ENCODE assay signal across 21 cellular contexts in the genomic region with DNA sequence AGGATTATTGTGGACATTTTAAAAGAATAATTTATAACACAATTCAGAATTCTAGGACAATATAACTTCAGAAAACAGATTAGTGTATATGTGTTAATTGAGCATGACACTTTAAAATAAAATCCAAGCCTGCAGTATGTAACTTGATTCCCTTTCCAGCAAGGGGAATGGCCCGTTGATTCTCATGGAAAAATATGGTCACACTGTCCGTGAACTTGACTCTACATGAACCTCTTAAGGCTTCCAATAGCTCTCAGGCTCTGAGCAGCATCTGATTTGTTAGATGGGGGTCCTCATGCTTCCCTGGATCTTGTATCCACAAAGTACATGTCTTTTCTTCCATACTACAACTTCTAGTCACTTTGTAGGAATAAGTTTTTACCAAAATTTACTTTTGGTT.
DNase-seq lines count a peak whose midpoint lies in the region; ATAC-seq and TF ChIP-seq lines count a peak whose summit lies in the region.
"Had no signal": no experiment of that assay in that cellular context is flagged by ENCODE, and none has a peak within 500 bp of the region (broad histone marks: within the 10 kb centered on the region; RNA-seq: fewer than 3 reads in every experiment).

No MANE protein-coding gene starts in this region.

- intact Hi-C loops in dorsolateral prefrontal cortex (cut with DNase I): no loop called here

- no peak for TF ChIP-seq CTCF in fibroblast of mammary gland (conservative IDR thresholded peaks at IDR 0.05; ENCODE audit: control insufficient read depth, insufficient read depth, low read depth, low read length)
- no peak for TF ChIP-seq CTCF in dorsolateral prefrontal cortex (IDR thresholded peaks at IDR 0.05 in 54 of 56, conservative IDR thresholded peaks at IDR 0.05 in 2 of 56; ENCODE audit: low read depth in 1 of 56, partially characterized antibody in 56 of 56)

- no peaks in the 10 kb centered on the region for H3K9me3 ChIP-seq in effector memory CD4-positive, alpha-beta T cell (ENCODE audit: control insufficient read depth, low read length)
- H3K9me3 ChIP-seq: Caco-2, MG63, SJSA1 had no signal

- H3K4me3 ChIP-seq in fibroblast of mammary gland (ENCODE audit: control insufficient read depth, low read depth, low read length) (no peak overlapping the region), dorsolateral prefrontal cortex (no peak overlapping the region)
- no peak overlapping the region for H3K4me3 ChIP-seq in effector memory CD4-positive, alpha-beta T cell (ENCODE audit: insufficient read depth, low read depth, low read length, poor library complexity, severe bottlenecking)
- H3K4me3 ChIP-seq: MG63, SJSA1 had no signal

- H3K27ac ChIP-seq in effector memory CD4-positive, alpha-beta T cell (ENCODE audit: insufficient read depth, low read length, poor library complexity, severe bottlenecking): no peak overlapping the region
- no peak overlapping the region for H3K27ac ChIP-seq in dorsolateral prefrontal cortex
- H3K27ac ChIP-seq: KMS-11, SJSA1 had no signal

- no peaks in the 10 kb centered on the region for H3K36me3 ChIP-seq in effector memory CD4-positive, alpha-beta T cell (ENCODE audit: control insufficient read depth, insufficient read depth, low read length)
- H3K36me3 ChIP-seq: MG63, SJSA1 had no signal

- H3K27me3 ChIP-seq in effector memory CD4-positive, alpha-beta T cell (replicated peaks; ENCODE audit: control insufficient read depth, insufficient read depth, low read length, poor library complexity, severe bottlenecking): no peaks in the 10 kb centered on the region
- peaks cover 0 to 17% (median 0%) of the 10 kb centered on the region in 45 donors for H3K27me3 ChIP-seq in dorsolateral prefrontal cortex
- H3K27me3 ChIP-seq: MG63, SJSA1 had no signal

- no peaks in the 10 kb centered on the region for H3K4me1 ChIP-seq in effector memory CD4-positive, alpha-beta T cell (ENCODE audit: control insufficient read depth, insufficient read depth, low read length, poor library complexity, severe bottlenecking)
- H3K4me1 ChIP-seq: Caco-2 had no signal

- no peak for ATAC-seq in HG03280 (IDR thresholded peaks at IDR 0.05; ENCODE audit: unreplicated experiment)
- ATAC-seq: HepG2 had no signal

- DNase-seq in RPMI7951 (ENCODE audit: low read depth) (peak; percentile 14), fibroblast of mammary gland (ENCODE audit: low read depth) (peak; percentile 18), myocyte (ENCODE audit: low read depth) (peak; percentile 36), stromal cell of bone marrow (ENCODE audit: low read depth) (peak; percentile 24), activated T-cell treated with anti-CD3 and anti-CD28 coated beads for 4 hours (no peak), dorsolateral prefrontal cortex (no peak)
- no peak for DNase-seq in effector memory CD4-positive, alpha-beta T cell
- DNase-seq: Caco-2, DMS153, EL, HFFc6, MG63, NCI-H1092, NCI-H1694, NCI-H2107, NCI-H446, NCI-H748 treated with DMSO at 0.1 percent for 48 hours had no signal

Comparison
In these comparisons a context has a peak if more than half of its experiments do, and no peak if none do; other contexts are left out.
1. DNase-seq: peak in RPMI7951 (single experiment), fibroblast of mammary gland (single experiment), myocyte (single experiment) and stromal cell of bone marrow (single experiment); none in effector memory CD4-positive, alpha-beta T cell (0 of 3), activated T-cell treated with anti-CD3 and anti-CD28 coated beads for 4 hours (single experiment) and dorsolateral prefrontal cortex (0 of 10).